ENCODE assay signal across 8 cellular contexts in genomic region chr17:7558544-7559306, GRCh38. TPM values are rescaled to one million over a fixed set of nuclear protein-coding genes. Genes with fewer than 3 reads are reported as not detected.
A peak's percentile ranks its signal among the peaks of the same experiment; 100 is the strongest.
DNase-seq lines count a peak whose midpoint lies in the region; ATAC-seq and TF ChIP-seq lines count a peak whose summit lies in the region.

TSS of gene TNFSF13 (plus strand) at chr17:7558750. CDS start at chr17:7559040, 290 bp downstream.

- peak; percentile 41 for DNase-seq in Calu3
- peak; percentile 61 for DNase-seq in OCI-M1 (lab: John Stamatoyannopoulos, UW)
- no peak for DNase-seq in esophagus squamous epithelium (lab: John Stamatoyannopoulos, UW)
- no peak for DNase-seq in osteoblast (ENCODE audit: insufficient read length, low spot score, missing footprints)
- no peak for DNase-seq in 8988T
- no peak for DNase-seq in WERI-Rb-1

- H3K36me3 ChIP-seq in esophagus squamous epithelium (peaks cover 0 to 6% (median 4%) of the 10 kb centered on the region in 3 donors), osteoblast (ENCODE audit: insufficient read depth, low read length) (no peaks in the 10 kb centered on the region), WERI-Rb-1 (peaks cover 15% of the 10 kb centered on the region)

- no peaks in the 10 kb centered on the region for H3K9me3 Mint-ChIP-seq in Calu3 (ENCODE audit: low read depth, unreplicated experiment)

- peaks cover 48% of the 10 kb centered on the region for H3K4me1 Mint-ChIP-seq in Calu3 (ENCODE audit: low read depth, unreplicated experiment)

- H3K27me3 ChIP-seq in esophagus squamous epithelium (no peaks in the 10 kb centered on the region), osteoblast (ENCODE audit: insufficient read depth, low read length) (no peaks in the 10 kb centered on the region), WERI-Rb-1 (ENCODE audit: insufficient read depth, low read depth, severe bottlenecking) (no peaks in the 10 kb centered on the region)

- peaks cover 22% of the 10 kb centered on the region for H3K79me2 ChIP-seq in osteoblast (ENCODE audit: insufficient read depth, low read length)

- no peaks in the 10 kb centered on the region for H3K27me3 Mint-ChIP-seq in Calu3 (ENCODE audit: unreplicated experiment)

- H3K4me2 ChIP-seq in osteoblast (ENCODE audit: insufficient read depth, low read length) = peak within 1 kb of the TSS; percentile 64

- H3K4me3 Mint-ChIP-seq in Calu3 (ENCODE audit: low read depth, unreplicated experiment) = peak within 1 kb of the TSS; percentile 90

- H4K20me1 ChIP-seq in osteoblast (ENCODE audit: insufficient read depth, low read length) = peaks cover 5% of the 10 kb centered on the region

- peak within 1 kb of the TSS; percentile 87 for H3K27ac Mint-ChIP-seq in Calu3 (ENCODE audit: unreplicated experiment)

- H2AFZ ChIP-seq in osteoblast (ENCODE audit: low read length) = peak within 1 kb of the TSS; percentile 93

- peak within 1 kb of the TSS; percentile 7 to 98 (median 70) for H3K4me3 ChIP-seq in esophagus squamous epithelium
- H3K4me3 ChIP-seq in osteoblast (ENCODE audit: insufficient read depth, low read length) = peak within 1 kb of the TSS; percentile 62
- no peak within 1 kb of the TSS for H3K4me3 ChIP-seq in WERI-Rb-1 (ENCODE audit: low read depth, low read length)

- TF ChIP-seq CTCF in Calu3 (IDR thresholded peaks at IDR 0.05; ENCODE audit: unreplicated experiment) = no peak
- no peak for TF ChIP-seq CTCF in esophagus squamous epithelium (IDR thresholded peaks at IDR 0.05)
- TF ChIP-seq CTCF in osteoblast (IDR thresholded peaks at IDR 0.05; ENCODE audit: extremely low read depth, low read depth, low read length) = no peak
- TF ChIP-seq CTCF in WERI-Rb-1 (IDR thresholded peaks at IDR 0.05; ENCODE audit: low read depth, low read length) = no peak

- H3K27ac ChIP-seq in esophagus squamous epithelium = peak within 1 kb of the TSS; percentile 82 to 98 (median 96)
- peak within 1 kb of the TSS; percentile 59 for H3K27ac ChIP-seq in osteoblast (ENCODE audit: low read depth, low read length)
- H3K27ac ChIP-seq in WERI-Rb-1 = no peak within 1 kb of the TSS

- intact Hi-C loops in Calu3 (cut with micrococcal nuclease; ENCODE audit: unreplicated experiment) = no loop called here
- intact Hi-C loops in esophagus squamous epithelium (cut with DNase I) = loop anchor here (2.0 kb wide), 1 partner anchor 42 kb away; no protein-coding TSS in a partner anchor

- ATAC-seq in GM21529 (IDR thresholded peaks at IDR 0.05; ENCODE audit: unreplicated experiment) (no peak), HG03571 (IDR thresholded peaks at IDR 0.05; ENCODE audit: unreplicated experiment) (no peak)

- CTCF ChIA-PET in Calu3 (lab: Charles Lee) = interaction anchor here (0.6 to 2.6 kb wide), 6 partner anchors 44 to 253 kb away, joined by 3 to 33 read pairs (median 4); partner anchors contain the start of gene WRAP53

- BruUV-seq in Calu3 (replicated peaks; lab: Mats Ljungman, UMichigan) = no TSS peak

- H3K36me3 Mint-ChIP-seq in Calu3 (ENCODE audit: insufficient read depth, unreplicated experiment) = peaks cover 63% of the 10 kb centered on the region

- H3K4me1 ChIP-seq in esophagus squamous epithelium = peaks cover 44 to 70% (median 54%) of the 10 kb centered on the region in 3 donors
- peaks cover 30% of the 10 kb centered on the region for H3K4me1 ChIP-seq in osteoblast (ENCODE audit: insufficient read depth, low read length)

- TF ChIP-seq POLR2A in esophagus squamous epithelium (IDR thresholded peaks at IDR 0.05) = no peak

- H3K9me3 ChIP-seq in esophagus squamous epithelium (no peaks in the 10 kb centered on the region), osteoblast (ENCODE audit: low read depth, low read length) (no peaks in the 10 kb centered on the region), WERI-Rb-1 (ENCODE audit: severe bottlenecking) (no peaks in the 10 kb centered on the region)

- WGBS in esophagus squamous epithelium, 2 donors = 13 to 24% methylated on average over 12 to 13 of the region's 16 CpGs

RNA-seq across cellular contexts. Expression of gene TNFSF13, which starts in this region (rescaled TPM):
- total RNA-seq in Calu3 (2022) (19.7 and 25.7 TPM in 2 replicates), esophagus squamous epithelium (10 to 100 TPM in 2 of 4 donors, 1 to 10 TPM in 2; 3.8 to 21.7 (median 10.9) TPM), osteoblast (0.59 and 1.1 TPM in 2 replicates)

Comparison
In these comparisons a context has a peak if more than half of its experiments do, and no peak if none do; other contexts are left out.
1. DNase-seq: peak in Calu3 (single experiment) and OCI-M1 (single experiment); none in esophagus squamous epithelium (single experiment), osteoblast (single experiment), 8988T (single experiment) and WERI-Rb-1 (single experiment).